In genomic region chr3:184134746-184135148, GRCh38 we compare ENCODE assay signal across 9 cellular contexts. TPM values are rescaled to one million over a fixed set of nuclear protein-coding genes. Genes with fewer than 3 reads are reported as not detected.
DNase-seq lines count a peak whose midpoint lies in the region; ATAC-seq, FAIRE-seq and TF ChIP-seq lines count a peak whose summit lies in the region.
"Had no signal": no experiment of that assay in that cellular context is flagged by ENCODE, and none has a peak within 500 bp of the region (broad histone marks: within the 10 kb centered on the region; RNA-seq: fewer than 3 reads in every experiment).

No MANE protein-coding gene starts in this region.

- H3K36me3 Mint-ChIP-seq in astrocyte (ENCODE audit: low read depth, unreplicated experiment): no peaks in the 10 kb centered on the region

- H3K36me3 ChIP-seq in astrocyte (ENCODE audit: insufficient read depth, low read length) (peaks cover 5% of the 10 kb centered on the region), thoracic aorta (peaks cover 10% of the 10 kb centered on the region)

- no peaks in the 10 kb centered on the region for H3K27me3 Mint-ChIP-seq in astrocyte (ENCODE audit: low read depth, unreplicated experiment)

- H3K4me3 ChIP-seq in astrocyte (ENCODE audit: insufficient read depth, low read depth, low read length): peak overlapping the region; percentile 93
- H3K4me3 ChIP-seq in thoracic aorta: peak overlapping the region; percentile 83

- H3K27me3 ChIP-seq in astrocyte (ENCODE audit: insufficient read depth, low read length) (no peaks in the 10 kb centered on the region), thoracic aorta (replicated peaks; ENCODE audit: insufficient read depth) (no peaks in the 10 kb centered on the region)

- H3K9me3 Mint-ChIP-seq in astrocyte (ENCODE audit: unreplicated experiment): no peaks in the 10 kb centered on the region

- H3K4me3 Mint-ChIP-seq in astrocyte (ENCODE audit: unreplicated experiment): peak overlapping the region; percentile 97

- peak overlapping the region; percentile 89 for H3K9ac ChIP-seq in astrocyte (ENCODE audit: low read length)

- H4K20me1 ChIP-seq in astrocyte (ENCODE audit: insufficient read depth, low read length): peaks cover 15% of the 10 kb centered on the region

- no peak for TF ChIP-seq CTCF in astrocyte (IDR thresholded peaks at IDR 0.05; ENCODE audit: insufficient read depth, low read depth, low read length)
- TF ChIP-seq CTCF in thoracic aorta (IDR thresholded peaks at IDR 0.05): no peak

- H3K4me1 Mint-ChIP-seq in astrocyte (ENCODE audit: low read depth, unreplicated experiment): peaks cover 12% of the 10 kb centered on the region

- H3K4me1 ChIP-seq in astrocyte (ENCODE audit: insufficient read depth, low read length) (peaks cover 13% of the 10 kb centered on the region), thoracic aorta (ENCODE audit: control insufficient read depth in 1 of 2, low read depth in 2 of 2) (peaks cover 13 to 14% of the 10 kb centered on the region in 2 donors)

- peak; percentile 10 for ATAC-seq in HG03432 (IDR thresholded peaks at IDR 0.05; ENCODE audit: unreplicated experiment)
- ATAC-seq in left lobe of liver: peak; percentile 31
- ATAC-seq in thoracic aorta (ENCODE audit: insufficient number of reproducible peaks, low FRiP score, low read depth): no peak

- peak overlapping the region; percentile 59 for H3K27ac Mint-ChIP-seq in astrocyte (ENCODE audit: unreplicated experiment)

- H3K27ac ChIP-seq in astrocyte (ENCODE audit: low read depth, low read length) (peak overlapping the region; percentile 62), thoracic aorta (peak overlapping the region; percentile 87 to 90)

- H2AFZ ChIP-seq in astrocyte (ENCODE audit: low read depth, low read length): peak overlapping the region; percentile 95

- peak overlapping the region; percentile 96 for H3K4me2 ChIP-seq in astrocyte (ENCODE audit: low read length)

- peaks cover 45% of the 10 kb centered on the region for H3K79me2 ChIP-seq in astrocyte (ENCODE audit: insufficient read depth, low read length)

- DNase-seq in SKM-1 treated with dmso at 0.1 percent for 144 hours (lab: John Stamatoyannopoulos, UW; ENCODE audit: unreplicated experiment) (peak; percentile 25), SKM-1 (lab: John Stamatoyannopoulos, UW; ENCODE audit: unreplicated experiment) (no peak), astrocyte (ENCODE audit: low read depth) (no peak), left lobe of liver (ENCODE audit: low spot score) (no peak), thoracic aorta (ENCODE audit: low spot score) (no peak), RKO (ENCODE audit: low spot score) (no peak), hepatic stellate cell (ENCODE audit: low spot score) (no peak)

- no peaks in the 10 kb centered on the region for H3K9me3 ChIP-seq in astrocyte (ENCODE audit: insufficient read depth, low read depth, low read length)
- H3K9me3 ChIP-seq in thoracic aorta: no peaks in the 10 kb centered on the region

- FAIRE-seq in astrocyte (lab: Jason Lieb, UNC): no peak

RNA-seq across cellular contexts. Expression of gene EIF2B5, which starts 0.4 kb away (rescaled TPM):
- total RNA-seq in astrocyte (20.8 and 22.6 TPM in 2 replicates), left lobe of liver (19.6 TPM), thoracic aorta (10 to 100 TPM; 38.7 to 39.7 TPM)

RNA-seq across cellular contexts. Expression of gene DVL3, which starts 20.4 kb away (rescaled TPM):
- total RNA-seq in astrocyte (107 and 110 TPM in 2 replicates), left lobe of liver (26.9 TPM), thoracic aorta (100 to 1,000 TPM in 1 of 2 donors, 10 to 100 TPM in 1; 50.5 to 102 TPM)

RNA-seq across cellular contexts. Expression of gene HTR3E, which starts 37.9 kb away (rescaled TPM):
- total RNA-seq in astrocyte (not detected in 2 replicates), left lobe of liver (not detected), thoracic aorta (not detected)
- total RNA-seq: Daoy had no signal

RNA-seq across cellular contexts. Expression of gene AP2M1, which starts 39.9 kb away (rescaled TPM):
- total RNA-seq in astrocyte: 603 and 613 TPM in 2 replicates
- total RNA-seq in left lobe of liver: 119 TPM
- total RNA-seq in thoracic aorta: 100 to 1,000 TPM; 194 to 203 TPM

RNA-seq across cellular contexts. Expression of gene ABCF3, which starts 51.3 kb away (rescaled TPM):
- total RNA-seq in astrocyte (61.1 and 70.9 TPM in 2 replicates), left lobe of liver (53.8 TPM), thoracic aorta (10 to 100 TPM; 50.2 to 62.1 TPM)
